Comparison of ENCODE assay signal across 14 cellular contexts in genomic region chr17:75030161-75030560, GRCh38. TPM values are rescaled to one million over a fixed set of nuclear protein-coding genes. Genes with fewer than 3 reads are reported as not detected.
DNase-seq lines count a peak whose midpoint lies in the region; ATAC-seq and TF ChIP-seq lines count a peak whose summit lies in the region.
"Had no signal": no experiment of that assay in that cellular context is flagged by ENCODE, and none has a peak within 500 bp of the region (broad histone marks: within the 10 kb centered on the region; RNA-seq: fewer than 3 reads in every experiment).

No MANE protein-coding gene starts in this region.

- no peak overlapping the region for H2AFZ ChIP-seq in HCT116 (ENCODE audit: low read depth, low read length, poor library complexity, severe bottlenecking)

- intact Hi-C loops in HCT116 (cut with micrococcal nuclease), result loop anchor here (5.0 kb wide), 2 partner anchors 68 to 158 kb away; partner anchors contain the start of gene FDXR
- intact Hi-C loops in naive thymus-derived CD4-positive, alpha-beta T cell (cut with micrococcal nuclease), result loop anchor here (10.0 kb wide), 1 partner anchor 375 kb away; the partner anchor contains the start of gene GRB2 (in 2 of the 2)

- H3K79me2 ChIP-seq in HCT116 (ENCODE audit: insufficient read depth, low read length), result no peaks in the 10 kb centered on the region

- no peak overlapping the region for H3K9ac ChIP-seq in HCT116 (ENCODE audit: low read length)

- H3K36me3 Mint-ChIP-seq in T-cell, result no peaks in the 10 kb centered on the region
- peaks cover 0 to 7% (median 3%) of the 10 kb centered on the region in 5 donors for H3K36me3 Mint-ChIP-seq in naive thymus-derived CD4-positive, alpha-beta T cell

- TF ChIP-seq POLR2A in HCT116 (IDR thresholded peaks at IDR 0.05; ENCODE audit: borderline replicate concordance, extremely low read depth, insufficient read depth, insufficient read length) (no peak), erythroblast (IDR thresholded peaks at IDR 0.05; ENCODE audit: low read length) (no peak)

- H3K27me3 Mint-ChIP-seq in T-cell, result peaks cover 0 to 3% of the 10 kb centered on the region in 2 donors
- H3K27me3 Mint-ChIP-seq in naive thymus-derived CD4-positive, alpha-beta T cell, result peaks cover 0 to 18% (median 0%) of the 10 kb centered on the region in 5 donors

- RAD21 ChIA-PET in HCT116 (lab: Charles Lee; ENCODE audit: low non-redundant PET in 1 of 2, low total read pairs in 2 of 2, uncharacterized antibody in 2 of 2, unreplicated experiment in 2 of 2), result no interaction called here

- H3K27me3 ChIP-seq in HCT116 (ENCODE audit: insufficient read depth, low read length), result no peaks in the 10 kb centered on the region
- H3K27me3 ChIP-seq in naive thymus-derived CD4-positive, alpha-beta T cell (ENCODE audit: control insufficient read depth in 2 of 2, insufficient read depth in 2 of 2, low read length in 2 of 2), result no peaks in the 10 kb centered on the region
- H3K27me3 ChIP-seq: BE2C had no signal

- H3K9me3 ChIP-seq in HCT116 (ENCODE audit: control insufficient read depth in 1 of 2, insufficient read depth in 1 of 2, low read depth in 1 of 2, low read length in 2 of 2), result peaks cover 11 to 18% of the 10 kb centered on the region in 2 experiments; a peak in 2 of 4 replicates
- H3K9me3 ChIP-seq in naive thymus-derived CD4-positive, alpha-beta T cell (ENCODE audit: control insufficient read depth in 2 of 3, low read length in 3 of 3), result no peaks in the 10 kb centered on the region
- H3K9me3 ChIP-seq: A549, BE2C had no signal

- no peaks in the 10 kb centered on the region for H3K9me2 ChIP-seq in HCT116 (ENCODE audit: insufficient read depth)

- CTCF ChIA-PET in HCT116 (lab: Charles Lee) (no interaction called here), T-cell (lab: Charles Lee) (interaction anchor here in 1 of 2 donors (0.6 kb wide), 1 partner anchor 30 kb away, joined by 5 read pairs; no protein-coding TSS in a partner anchor)
- CTCF ChIA-PET in naive thymus-derived CD4-positive, alpha-beta T cell (lab: Charles Lee), result no interaction called here

- peak overlapping the region; percentile 36 to 44 for H3K27ac Mint-ChIP-seq in T-cell
- H3K27ac Mint-ChIP-seq in naive thymus-derived CD4-positive, alpha-beta T cell, result peak overlapping the region in 7 of 9 donors; percentile 17 to 100 (median 64)

- POLR2A ChIA-PET in HCT116 (lab: Charles Lee) (no interaction called here), T-cell (lab: Charles Lee) (interaction anchor here in 1 of 2 donors (0.6 kb wide), 1 partner anchor 16 kb away, joined by 6 read pairs; no protein-coding TSS in a partner anchor)
- POLR2A ChIA-PET in naive thymus-derived CD4-positive, alpha-beta T cell (lab: Charles Lee), result interaction anchor here (0.6 kb wide), 1 partner anchor 39 kb away, joined by 3 read pairs; no protein-coding TSS in a partner anchor

- peaks cover 0 to 5% (median 4%) of the 10 kb centered on the region in 3 donors for H3K9me3 Mint-ChIP-seq in T-cell
- H3K9me3 Mint-ChIP-seq in naive thymus-derived CD4-positive, alpha-beta T cell, result peaks cover 0 to 25% (median 2%) of the 10 kb centered on the region in 11 donors

- no peak for ATAC-seq in HCT116
- ATAC-seq in T-cell (replicated peaks in 1 of 4), result no peak
- no peak for ATAC-seq in naive thymus-derived CD4-positive, alpha-beta T cell
- ATAC-seq: A549 had no signal

- H4K20me1 ChIP-seq in HCT116 (ENCODE audit: insufficient read depth), result no peaks in the 10 kb centered on the region

- H3K4me2 ChIP-seq in HCT116 (ENCODE audit: low read length), result no peak overlapping the region
- H3K4me2 ChIP-seq: A549 had no signal

- H3K4me3 Mint-ChIP-seq in T-cell, result no peak overlapping the region
- peak overlapping the region in 1 of 10 donors; percentile 1 for H3K4me3 Mint-ChIP-seq in naive thymus-derived CD4-positive, alpha-beta T cell

- no peak overlapping the region for H3K4me3 ChIP-seq in HCT116 (replicated peaks in 1 of 2; ENCODE audit: low read depth in 1 of 2, low read length in 2 of 2)
- H3K4me3 ChIP-seq in naive thymus-derived CD4-positive, alpha-beta T cell (ENCODE audit: low read length), result no peak overlapping the region
- H3K4me3 ChIP-seq: A549 had no signal

- DNase-seq in HCT116 (ENCODE audit: low read depth, low spot score), result no peak
- DNase-seq in T-cell, result no peak
- no peak for DNase-seq in naive thymus-derived CD4-positive, alpha-beta T cell
- no peak for DNase-seq in T-helper 1 cell
- no peak for DNase-seq in erythroblast (lab: John Stamatoyannopoulos, UW)
- no peak for DNase-seq in globus pallidus (ENCODE audit: low spot score)
- DNase-seq: BE2C, Calu3, DMS 273 treated with DMSO at 0.1 percent for 48 hours, HCEC 1CT had no signal

- H3K4me1 ChIP-seq in HCT116 (ENCODE audit: control insufficient read depth in 1 of 2, insufficient read depth in 2 of 2, low read length in 2 of 2), result peaks cover 20 to 32% of the 10 kb centered on the region in 2 experiments
- peaks cover 18 to 24% of the 10 kb centered on the region in 2 donors for H3K4me1 ChIP-seq in naive thymus-derived CD4-positive, alpha-beta T cell (ENCODE audit: control insufficient read depth in 2 of 2, insufficient read depth in 2 of 2, low read length in 2 of 2)
- H3K4me1 ChIP-seq: BE2C had no signal

- TF ChIP-seq RAD21 in HCT116 (IDR thresholded peaks at IDR 0.05; ENCODE audit: low read depth), result no peak

- H3K36me3 ChIP-seq in HCT116 (ENCODE audit: control insufficient read depth in 1 of 2, insufficient read depth in 2 of 2, low read length in 2 of 2), result no peaks in the 10 kb centered on the region
- H3K36me3 ChIP-seq in naive thymus-derived CD4-positive, alpha-beta T cell (ENCODE audit: control insufficient read depth in 2 of 3, insufficient read depth in 3 of 3, low read length in 3 of 3), result no peaks in the 10 kb centered on the region
- H3K36me3 ChIP-seq: BE2C had no signal

- peaks cover 40 to 48% (median 43%) of the 10 kb centered on the region in 3 donors for H3K4me1 Mint-ChIP-seq in T-cell
- H3K4me1 Mint-ChIP-seq in naive thymus-derived CD4-positive, alpha-beta T cell, result peaks cover 16 to 64% (median 43%) of the 10 kb centered on the region in 7 donors

- no TSS peak for BruUV-seq in HCT116 (replicated peaks; lab: Mats Ljungman, UMichigan)

- TF ChIP-seq CTCF in HCT116 (IDR thresholded peaks at IDR 0.05 in 2 of 3, conservative IDR thresholded peaks at IDR 0.05 in 1 of 3; ENCODE audit: borderline replicate concordance in 1 of 3, insufficient read depth in 1 of 3, low read depth in 2 of 3, low read length in 2 of 3), result no peak

- no peak overlapping the region for H3K27ac ChIP-seq in HCT116 (ENCODE audit: low read depth, low read length)
- no peak overlapping the region for H3K27ac ChIP-seq in naive thymus-derived CD4-positive, alpha-beta T cell (ENCODE audit: low read depth, low read length)
- H3K27ac ChIP-seq: A549, C4-2B had no signal

TF ChIP-seq in HCT116, 20 proteins besides CTCF, POLR2A, EP300 and RAD21:
- TF ChIP-seq ZBTB33 (IDR thresholded peaks at IDR 0.05; ENCODE audit: extremely low read depth, insufficient replicate concordance, low read length) (no peak), CBX3 (IDR thresholded peaks at IDR 0.05; ENCODE audit: low read depth) (peak; percentile 70), SRF (IDR thresholded peaks at IDR 0.05; ENCODE audit: low read depth) (no peak), EZH2phosphoT487 (IDR thresholded peaks at IDR 0.05; ENCODE audit: borderline replicate concordance) (no peak)

RNA-seq across cellular contexts. Expression of gene ATP5PD, which starts 16.6 kb away (rescaled TPM):
- 407 TPM for total RNA-seq in HCT116 (2021; ENCODE audit: unreplicated experiment)
- polyA plus RNA-seq in HCT116 (2012), result 326 and 476 TPM in 2 replicates
- 100 to 1,000 TPM; 115 to 170 (median 139) TPM for total RNA-seq in T-cell
- 100 to 1,000 TPM; 113 to 195 (median 161) TPM for total RNA-seq in naive thymus-derived CD4-positive, alpha-beta T cell
- polyA plus RNA-seq in naive thymus-derived CD4-positive, alpha-beta T cell, result 100 to 1,000 TPM; 362 to 478 TPM

RNA-seq across cellular contexts. Expression of gene KCTD2, which starts 16.9 kb away (rescaled TPM):
- total RNA-seq in HCT116 (2021; ENCODE audit: unreplicated experiment), result 23.3 TPM
- 17.9 and 19.0 TPM in 2 replicates for polyA plus RNA-seq in HCT116 (2012)
- 10 to 100 TPM; 22.0 to 32.8 (median 29.0) TPM for total RNA-seq in T-cell
- total RNA-seq in naive thymus-derived CD4-positive, alpha-beta T cell, result 10 to 100 TPM; 19.5 to 35.7 (median 23.0) TPM
- 1 to 10 TPM; 4.8 to 8.7 TPM for polyA plus RNA-seq in naive thymus-derived CD4-positive, alpha-beta T cell

RNA-seq across cellular contexts. Expression of gene MRPL58, which starts 17.7 kb away (rescaled TPM):
- total RNA-seq in HCT116 (2021; ENCODE audit: unreplicated experiment), result 80.5 TPM
- polyA plus RNA-seq in HCT116 (2012), result 82.8 and 104 TPM in 2 replicates
- total RNA-seq in T-cell, result 10 to 100 TPM; 15.6 to 30.6 (median 26.6) TPM
- total RNA-seq in naive thymus-derived CD4-positive, alpha-beta T cell, result 10 to 100 TPM; 11.7 to 46.1 (median 23.0) TPM
- polyA plus RNA-seq in naive thymus-derived CD4-positive, alpha-beta T cell, result 10 to 100 TPM; 55.3 to 71.4 TPM

RNA-seq across cellular contexts. Expression of gene CDR2L, which starts 42.7 kb away (rescaled TPM):
- total RNA-seq in HCT116 (2021; ENCODE audit: unreplicated experiment) (26.5 TPM), T-cell (under 1 TPM in 4 of 5 donors, not detected in 1; 0.12 to 0.29 (median 0.19) TPM)
- polyA plus RNA-seq in HCT116 (2012), result 16.9 and 17.4 TPM in 2 replicates
- under 1 TPM in 3 of 5 experiments, not detected in 2; 0.08 to 0.17 (median 0.16) TPM for total RNA-seq in naive thymus-derived CD4-positive, alpha-beta T cell
- polyA plus RNA-seq in naive thymus-derived CD4-positive, alpha-beta T cell, result not detected

RNA-seq across cellular contexts. Expression of gene SLC16A5, which starts 57.6 kb away (rescaled TPM):
- 79.3 TPM for total RNA-seq in HCT116 (2021; ENCODE audit: unreplicated experiment)
- polyA plus RNA-seq in HCT116 (2012), result 60.1 and 73.5 TPM in 2 replicates
- 10 to 100 TPM in 4 of 5 donors, 1 to 10 TPM in 1; 9.1 to 24.3 (median 16.8) TPM for total RNA-seq in T-cell
- total RNA-seq in naive thymus-derived CD4-positive, alpha-beta T cell, result 10 to 100 TPM in 4 of 5 experiments, 1 to 10 TPM in 1; 9.2 to 26.3 (median 24.5) TPM
- 1 to 10 TPM; 5.9 to 7.6 TPM for polyA plus RNA-seq in naive thymus-derived CD4-positive, alpha-beta T cell
- total RNA-seq: Daoy, H4 had no signal
